Comparison of ENCODE assay signal across 1 cellular context in genomic region chr16:57251352-57251751, GRCh38.
TF ChIP-seq lines count a peak whose summit lies in the region.

No MANE protein-coding gene starts in this region.

TF ChIP-seq in liver, 16 proteins besides CTCF, POLR2A, EP300 and RAD21 (continued from another document):
- TF ChIP-seq REST (IDR thresholded peaks at IDR 0.05) (no peak), SP1 (IDR thresholded peaks at IDR 0.05) (no peak)
